ENCODE assay signal across 9 cellular contexts in the genomic region with DNA sequence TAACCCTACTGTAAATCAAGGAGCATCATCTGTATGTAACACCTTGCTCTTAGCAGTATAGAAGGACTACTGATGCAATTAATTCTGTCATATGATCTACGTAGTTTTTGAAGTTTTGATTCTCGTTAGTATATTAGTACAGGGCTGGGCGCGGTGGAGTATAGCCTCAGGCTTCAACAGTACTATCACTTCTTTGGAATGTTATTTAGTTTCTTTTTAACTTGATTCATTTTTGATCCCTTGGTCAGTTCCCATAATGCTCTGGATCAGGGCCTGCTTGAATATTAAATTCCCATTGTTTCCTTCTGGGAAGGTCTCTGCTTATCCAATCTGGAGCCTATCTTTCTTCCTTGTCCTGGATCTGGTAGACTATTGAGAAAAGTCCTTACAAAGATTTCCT. TPM values are rescaled to one million over a fixed set of nuclear protein-coding genes. Genes with fewer than 3 reads are reported as not detected.
DNase-seq lines count a peak whose midpoint lies in the region; ATAC-seq and TF ChIP-seq lines count a peak whose summit lies in the region.
"Had no signal": no experiment of that assay in that cellular context is flagged by ENCODE, and none has a peak within 500 bp of the region (broad histone marks: within the 10 kb centered on the region; RNA-seq: fewer than 3 reads in every experiment).

No MANE protein-coding gene starts in this region.

- TF ChIP-seq POLR2A in esophagus muscularis mucosa (IDR thresholded peaks at IDR 0.05; ENCODE audit: low read depth) (no peak), gastrocnemius medialis (IDR thresholded peaks at IDR 0.05) (no peak)

- H3K4me1 ChIP-seq in esophagus muscularis mucosa (peaks cover 12 to 19% (median 15%) of the 10 kb centered on the region in 4 donors), gastrocnemius medialis (peaks cover 12 to 17% of the 10 kb centered on the region in 2 donors)

- no peak overlapping the region for H3K27ac Mint-ChIP-seq in effector memory CD8-positive, alpha-beta T cell

- DNase-seq in EH (ENCODE audit: low read depth) (peak; percentile 90), RWPE1 (ENCODE audit: low spot score) (peak; percentile 67), esophagus muscularis mucosa (ENCODE audit: extremely low spot score) (no peak), gastrocnemius medialis (no peak), DMS53 treated with DMSO at 0.1 percent for 48 hours (lab: John Stamatoyannopoulos, UW; ENCODE audit: unreplicated experiment) (no peak)
- DNase-seq in stimulated activated CD4-positive, alpha-beta T cell treated with anti-CD3 and anti-CD28 coated beads, Interleukin-1b, Interleukin-23, amount 100 ng/mL, for 48 hours = no peak
- no peak for DNase-seq in stimulated activated CD4-positive, alpha-beta T cell treated with anti-CD3 and anti-CD28 coated beads, Interleukin-4, amount 100 ng/mL, for 24 hours
- DNase-seq in effector memory CD8-positive, alpha-beta T cell = no peak
- DNase-seq: NCI-H2029 treated with DMSO at 0.1 percent for 48 hours had no signal

- no peak overlapping the region for H3K4me3 ChIP-seq in esophagus muscularis mucosa
- no peak overlapping the region for H3K4me3 ChIP-seq in gastrocnemius medialis

- ATAC-seq in gastrocnemius medialis = no peak
- ATAC-seq in effector memory CD8-positive, alpha-beta T cell (replicated peaks) = no peak

- no peak overlapping the region for H3K4me3 Mint-ChIP-seq in effector memory CD8-positive, alpha-beta T cell

- no peaks in the 10 kb centered on the region for H3K27me3 ChIP-seq in esophagus muscularis mucosa
- H3K27me3 ChIP-seq in gastrocnemius medialis = no peaks in the 10 kb centered on the region

- intact Hi-C loops in esophagus muscularis mucosa (cut with DNase I) (no loop called here), gastrocnemius medialis (cut with DNase I; ENCODE audit: low total_unique reads) (no loop called here)

- no peaks in the 10 kb centered on the region for H3K27me3 Mint-ChIP-seq in effector memory CD8-positive, alpha-beta T cell

- no peaks in the 10 kb centered on the region for H3K36me3 ChIP-seq in esophagus muscularis mucosa
- no peaks in the 10 kb centered on the region for H3K36me3 ChIP-seq in gastrocnemius medialis

- no peak for TF ChIP-seq EP300 in esophagus muscularis mucosa (IDR thresholded peaks at IDR 0.05)

- WGBS in esophagus muscularis mucosa = 85% methylated on average over 4 of the region's 4 CpGs

- TF ChIP-seq CTCF in RWPE1 (conservative IDR thresholded peaks at IDR 0.05; ENCODE audit: low read depth) = no peak
- TF ChIP-seq CTCF in esophagus muscularis mucosa (IDR thresholded peaks at IDR 0.05) = no peak
- TF ChIP-seq CTCF in gastrocnemius medialis (IDR thresholded peaks at IDR 0.05 in 4 of 5, conservative IDR thresholded peaks at IDR 0.05 in 1 of 5) = no peak

- in situ Hi-C loops in gastrocnemius medialis (cut with MboI; ENCODE audit: low sequenced_read_pairs in 4 of 4) = loop anchor here in 2 of 4 donors (5.0 to 10.0 kb wide), 2 partner anchors 207 to 210 kb away; no protein-coding TSS in a partner anchor

- CTCF ChIA-PET in RWPE1 (lab: Yijun Ruan, JAX) = interaction anchor here (0.6 to 1.8 kb wide), 4 partner anchors 8 to 160 kb away, joined by 3 to 4 read pairs (median 4); no protein-coding TSS in a partner anchor

- peaks cover 18 to 23% of the 10 kb centered on the region in 2 donors for H3K4me1 Mint-ChIP-seq in effector memory CD8-positive, alpha-beta T cell (ENCODE audit: low read depth in 2 of 2)

- peaks cover 11% of the 10 kb centered on the region for H3K36me3 Mint-ChIP-seq in effector memory CD8-positive, alpha-beta T cell (ENCODE audit: insufficient read depth)

- POLR2A ChIA-PET in RWPE1 (lab: Yijun Ruan, JAX; ENCODE audit: low non-redundant PET) = no interaction called here

- H3K9me3 ChIP-seq in esophagus muscularis mucosa = no peaks in the 10 kb centered on the region
- no peaks in the 10 kb centered on the region for H3K9me3 ChIP-seq in gastrocnemius medialis

- peak overlapping the region; percentile 97; the same call in 1 of the 2 replicates for H3K27ac ChIP-seq in RWPE1
- peak overlapping the region in 3 of 4 donors; percentile 36 to 66 (median 42) for H3K27ac ChIP-seq in esophagus muscularis mucosa (replicated peaks in 1 of 4)
- H3K27ac ChIP-seq in gastrocnemius medialis = peak overlapping the region in 3 of 4 donors; percentile 70 to 79 (median 71)

- H3K9me3 Mint-ChIP-seq in effector memory CD8-positive, alpha-beta T cell = no peaks in the 10 kb centered on the region

RNA-seq across cellular contexts. Expression of a gene that starts 23.9 kb away (rescaled TPM):
- total RNA-seq in esophagus muscularis mucosa (10 to 100 TPM in 2 of 4 donors, 1 to 10 TPM in 2; 9.9 to 13.2 (median 10.6) TPM), gastrocnemius medialis (10 to 100 TPM; 11.6 to 14.0 (median 13.4) TPM)

Comparison
In these comparisons a context has a peak if more than half of its experiments do, and no peak if none do; other contexts are left out.
1. DNase-seq: peak in EH (single experiment) and RWPE1 (single experiment); none in esophagus muscularis mucosa (single experiment), gastrocnemius medialis (0 of 2), stimulated activated CD4-positive, alpha-beta T cell treated with anti-CD3 and anti-CD28 coated beads, Interleukin-1b, Interleukin-23, amount 100 ng/mL, for 48 hours (single experiment), stimulated activated CD4-positive, alpha-beta T cell treated with anti-CD3 and anti-CD28 coated beads, Interleukin-4, amount 100 ng/mL, for 24 hours (single experiment), effector memory CD8-positive, alpha-beta T cell (0 of 3) and DMS53 treated with DMSO at 0.1 percent for 48 hours (single experiment).
2. H3K27ac ChIP-seq: peak in every context shown above with its lines; median percentile 97 in RWPE1; 71 in gastrocnemius medialis; 42 in esophagus muscularis mucosa.